ENCODE assay signal across 24 cellular contexts in the genomic region with DNA sequence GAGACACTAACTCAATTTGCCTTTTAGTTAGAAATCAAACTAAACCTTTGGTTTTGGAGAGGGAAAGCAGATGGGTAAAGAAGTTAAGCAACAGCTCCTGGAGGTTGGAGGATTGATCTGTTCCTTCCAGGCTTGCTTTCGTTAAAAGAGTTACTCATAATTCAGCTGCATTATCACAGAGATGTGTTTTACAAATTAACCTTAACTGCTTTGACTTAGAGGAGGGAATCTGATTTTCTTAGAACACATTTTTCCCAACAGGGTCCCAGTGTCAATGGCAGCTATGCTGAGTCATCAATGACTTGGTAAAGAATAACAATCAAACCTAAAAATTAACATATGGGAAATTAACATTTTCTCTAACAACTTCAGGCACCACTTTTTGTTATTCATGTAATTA.
A peak's percentile ranks its signal among the peaks of the same experiment; 100 is the strongest.
DNase-seq lines count a peak whose midpoint lies in the region; FAIRE-seq and TF ChIP-seq lines count a peak whose summit lies in the region.
"Had no signal": no experiment of that assay in that cellular context is flagged by ENCODE, and none has a peak within 500 bp of the region (broad histone marks: within the 10 kb centered on the region; RNA-seq: fewer than 3 reads in every experiment).

No MANE protein-coding gene starts in this region.

- DNase-seq in M059J (ENCODE audit: low read depth) (peak; percentile 30), endodermal cell (no peak), mesothelial cell of epicardium (ENCODE audit: low spot score in 2 of 2, unreplicated experiment in 2 of 2) (no peak), D721Med (ENCODE audit: insufficient read length, low spot score) (no peak), BE2C (no peak), NCI-H187 (lab: John Stamatoyannopoulos, UW) (no peak)
- no peak for DNase-seq in activated CD4-positive, alpha-beta memory T cell treated with anti-CD3 and anti-CD28 coated beads, Interleukin-2, amount 10 ng/mL, durations not matched to agents 7 days and 5 days
- DNase-seq: activated CD4-positive, alpha-beta T cell treated with anti-CD3 and anti-CD28 coated beads, Interleukin-2, amount 50 U/mL, for 48 hours; activated T-cell treated with anti-CD3 and anti-CD28 coated beads, Interleukin-2, amount 50 U/mL, for 4 hours; dermis blood vessel endothelial cell; heart left ventricle; kidney; MV-4-11; NCI-H2029; NCI-H446 treated with DMSO at 0.1 percent for 48 hours; psoas muscle; stimulated activated CD4-positive, alpha-beta T cell treated with anti-CD3 and anti-CD28 coated beads, Interleukin-12 subunit alpha, Interleukin-12 subunit beta, amount 100 ng/mL, for 4 hours had no signal

- H3K9me3 ChIP-seq in endodermal cell (ENCODE audit: control insufficient read depth, low read length) (no peaks in the 10 kb centered on the region), BE2C (no peaks in the 10 kb centered on the region)
- H3K9me3 ChIP-seq: breast epithelium, heart left ventricle, psoas muscle, testis had no signal

- no peak for FAIRE-seq in D721Med (lab: Jason Lieb, UNC)
- FAIRE-seq: A204.1, kidney had no signal

- no peaks in the 10 kb centered on the region for H3K36me3 ChIP-seq in ACC112 (ENCODE audit: insufficient read depth, low read length)
- no peaks in the 10 kb centered on the region for H3K36me3 ChIP-seq in endodermal cell (ENCODE audit: control insufficient read depth, insufficient read depth, low read length)
- H3K36me3 ChIP-seq in BE2C = no peaks in the 10 kb centered on the region
- H3K36me3 ChIP-seq: breast epithelium, heart left ventricle had no signal

- H3K9me3 Mint-ChIP-seq in endodermal cell = peaks cover 16% of the 10 kb centered on the region
- no peaks in the 10 kb centered on the region for H3K9me3 Mint-ChIP-seq in mesothelial cell of epicardium
- no peaks in the 10 kb centered on the region for H3K9me3 Mint-ChIP-seq in activated CD4-positive, alpha-beta memory T cell treated with anti-CD3 and anti-CD28 coated beads, Interleukin-2, amount 10 ng/mL, durations not matched to agents 7 days and 5 days
- H3K9me3 Mint-ChIP-seq: activated T-cell treated with anti-CD3 and anti-CD28 coated beads, Interleukin-2, amount 50 U/mL, for 4 hours; neural crest cell had no signal

- H3K4me1 ChIP-seq in ACC112 (ENCODE audit: control insufficient read depth, insufficient read depth, low read length, unreplicated experiment) (peaks cover 66% of the 10 kb centered on the region), endodermal cell (ENCODE audit: control insufficient read depth, insufficient read depth, low read length) (no peaks in the 10 kb centered on the region), BE2C (peaks cover 8% of the 10 kb centered on the region)
- H3K4me1 ChIP-seq: testis had no signal

- H2AFZ ChIP-seq in ACC112 (ENCODE audit: low read length, unreplicated experiment) = peak overlapping the region; percentile 50

- H3K27me3 Mint-ChIP-seq in endodermal cell (ENCODE audit: insufficient read depth) (peaks cover 2% of the 10 kb centered on the region), mesothelial cell of epicardium (ENCODE audit: low read depth) (no peaks in the 10 kb centered on the region)
- peaks cover 14% of the 10 kb centered on the region for H3K27me3 Mint-ChIP-seq in activated CD4-positive, alpha-beta memory T cell treated with anti-CD3 and anti-CD28 coated beads, Interleukin-2, amount 10 ng/mL, durations not matched to agents 7 days and 5 days
- H3K27me3 Mint-ChIP-seq: activated naive CD8-positive, alpha-beta T cell had no signal

- H3K27me3 ChIP-seq in ACC112 (ENCODE audit: insufficient read depth, low read length) (no peaks in the 10 kb centered on the region), endodermal cell (ENCODE audit: control insufficient read depth, insufficient read depth, low read length, poor library complexity, severe bottlenecking) (no peaks in the 10 kb centered on the region), BE2C (no peaks in the 10 kb centered on the region)
- H3K27me3 ChIP-seq: breast epithelium, heart left ventricle, testis had no signal

- H3K36me3 Mint-ChIP-seq in endodermal cell (ENCODE audit: low read depth) (no peaks in the 10 kb centered on the region), mesothelial cell of epicardium (no peaks in the 10 kb centered on the region)
- H3K36me3 Mint-ChIP-seq in activated CD4-positive, alpha-beta memory T cell treated with anti-CD3 and anti-CD28 coated beads, Interleukin-2, amount 10 ng/mL, durations not matched to agents 7 days and 5 days (ENCODE audit: low read depth) = no peaks in the 10 kb centered on the region
- H3K36me3 Mint-ChIP-seq: activated naive CD8-positive, alpha-beta T cell; CD14-positive monocyte had no signal

- peaks cover 24% of the 10 kb centered on the region for H3K4me1 Mint-ChIP-seq in endodermal cell
- H3K4me1 Mint-ChIP-seq in mesothelial cell of epicardium = peaks cover 63% of the 10 kb centered on the region
- no peaks in the 10 kb centered on the region for H3K4me1 Mint-ChIP-seq in activated CD4-positive, alpha-beta memory T cell treated with anti-CD3 and anti-CD28 coated beads, Interleukin-2, amount 10 ng/mL, durations not matched to agents 7 days and 5 days
- H3K4me1 Mint-ChIP-seq: CD14-positive monocyte had no signal

- H3K4me3 Mint-ChIP-seq in endodermal cell = no peak overlapping the region
- no peak overlapping the region for H3K4me3 Mint-ChIP-seq in mesothelial cell of epicardium
- no peak overlapping the region for H3K4me3 Mint-ChIP-seq in activated CD4-positive, alpha-beta memory T cell treated with anti-CD3 and anti-CD28 coated beads, Interleukin-2, amount 10 ng/mL, durations not matched to agents 7 days and 5 days
- H3K4me3 Mint-ChIP-seq: activated naive CD8-positive, alpha-beta T cell; activated T-cell treated with anti-CD3 and anti-CD28 coated beads, Interleukin-2, amount 50 U/mL, for 4 hours; CD14-positive monocyte; neural crest cell had no signal

- TF ChIP-seq CTCF in endodermal cell (conservative IDR thresholded peaks at IDR 0.05) = no peak
- TF ChIP-seq CTCF in mesothelial cell of epicardium (IDR thresholded peaks at IDR 0.05; ENCODE audit: unreplicated experiment) = no peak
- no peak for TF ChIP-seq CTCF in D721Med (IDR thresholded peaks at IDR 0.05; ENCODE audit: insufficient read depth, missing control alignments)
- TF ChIP-seq CTCF in BE2C (IDR thresholded peaks at IDR 0.05; ENCODE audit: low read depth, low read length) = no peak

- peak overlapping the region; percentile 92 for H3K27ac ChIP-seq in ACC112 (ENCODE audit: low read depth, low read length)
- H3K27ac ChIP-seq in endodermal cell (ENCODE audit: low read depth, low read length) = no peak overlapping the region
- H3K27ac ChIP-seq: testis had no signal

- H3K27ac Mint-ChIP-seq in endodermal cell (peak overlapping the region; percentile 79), mesothelial cell of epicardium (peak overlapping the region; percentile 92)
- H3K27ac Mint-ChIP-seq in activated CD4-positive, alpha-beta memory T cell treated with anti-CD3 and anti-CD28 coated beads, Interleukin-2, amount 10 ng/mL, durations not matched to agents 7 days and 5 days = no peak overlapping the region
- H3K27ac Mint-ChIP-seq: activated naive CD8-positive, alpha-beta T cell; CD14-positive monocyte had no signal

- POLR2A ChIA-PET in activated CD4-positive, alpha-beta memory T cell treated with anti-CD3 and anti-CD28 coated beads, Interleukin-2, amount 10 ng/mL, durations not matched to agents 7 days and 5 days (lab: Charles Lee) = no interaction called here

- H3K4me3 ChIP-seq in ACC112 (ENCODE audit: low read depth, low read length) (no peak overlapping the region), endodermal cell (ENCODE audit: low read length) (no peak overlapping the region), BE2C (ENCODE audit: low read depth, low read length) (no peak overlapping the region)
- H3K4me3 ChIP-seq: breast epithelium, heart left ventricle, psoas muscle, testis had no signal

- WGBS in endodermal cell (ENCODE audit: insufficient coverage in 1 of 2, insufficient read length in 1 of 2), 2 experiments = 45% methylated on average over 1 of the region's 1 CpG; no CpG with 5 or more reads in 1 of the 2 experiments

- CTCF ChIA-PET in activated CD4-positive, alpha-beta memory T cell treated with anti-CD3 and anti-CD28 coated beads, Interleukin-2, amount 10 ng/mL, durations not matched to agents 7 days and 5 days (lab: Charles Lee) = no interaction called here

- no peak overlapping the region for H3K9ac ChIP-seq in endodermal cell (ENCODE audit: extremely low read depth, low read length, poor library complexity, severe bottlenecking)

- H3K79me2 ChIP-seq in ACC112 (ENCODE audit: control insufficient read depth, insufficient read depth, low read length, unreplicated experiment) = no peaks in the 10 kb centered on the region
